In genomic region chr12:121420109-121420508, GRCh38 we compare ENCODE assay signal across 14 cellular contexts.
"Had no signal": no experiment of that assay in that cellular context is flagged by ENCODE, and none has a peak within 500 bp of the region (broad histone marks: within the 10 kb centered on the region; RNA-seq: fewer than 3 reads in every experiment).

No MANE protein-coding gene starts in this region.

- H3K9me3 ChIP-seq: esophagus squamous epithelium had no signal

- H3K27me3 Mint-ChIP-seq: activated CD8-positive, alpha-beta memory T cell treated with anti-CD3 and anti-CD28 coated beads, Interleukin-2, amount 10 ng/mL, durations not matched to agents 7 days and 5 days; T-cell had no signal

- H3K4me3 Mint-ChIP-seq: activated CD8-positive, alpha-beta memory T cell treated with anti-CD3 and anti-CD28 coated beads, Interleukin-2, amount 10 ng/mL, durations not matched to agents 7 days and 5 days; activated T-helper 1 cell treated with anti-CD3 and anti-CD28 coated beads, Interleukin-12 subunit alpha, Interleukin-12 subunit beta, Interleukin-2, Interleukin-4 antibody, amounts not matched to agents 30 ng/mL and 10 ng/mL and 1 ng/mL, durations not matched to agents 14 hours and 24 hours and 36 hours; T-cell had no signal

- H3K9me3 Mint-ChIP-seq: activated T-helper 1 cell treated with anti-CD3 and anti-CD28 coated beads, Interleukin-12 subunit alpha, Interleukin-12 subunit beta, Interleukin-2, Interleukin-4 antibody, amounts not matched to agents 30 ng/mL and 10 ng/mL and 1 ng/mL, durations not matched to agents 14 hours and 24 hours and 36 hours; T-cell had no signal

- DNase-seq: activated CD4-positive, alpha-beta T cell treated with anti-CD3 and anti-CD28 coated beads, Interleukin-2, amount 50 U/mL, for 1 hour; activated CD8-positive, alpha-beta memory T cell treated with anti-CD3 and anti-CD28 coated beads, Interleukin-2, amount 10 ng/mL, durations not matched to agents 7 days and 5 days; activated naive CD4-positive, alpha-beta T cell treated with anti-CD3 and anti-CD28 coated beads, Interleukin-2, amount 50 U/mL, for 16 hours; effector CD8-positive, alpha-beta T cell; esophagus squamous epithelium; hypothalamus; mesendoderm; spleen; T-cell; T1000 had no signal

- H3K27ac ChIP-seq: esophagus squamous epithelium, SK-N-MC, spleen had no signal

- H3K27ac Mint-ChIP-seq: activated CD8-positive, alpha-beta memory T cell treated with anti-CD3 and anti-CD28 coated beads, Interleukin-2, amount 10 ng/mL, durations not matched to agents 7 days and 5 days; activated T-helper 1 cell treated with anti-CD3 and anti-CD28 coated beads, Interleukin-12 subunit alpha, Interleukin-12 subunit beta, Interleukin-2, Interleukin-4 antibody, amounts not matched to agents 30 ng/mL and 10 ng/mL and 1 ng/mL, durations not matched to agents 14 hours and 24 hours and 36 hours had no signal

- H3K4me3 ChIP-seq: esophagus squamous epithelium, SK-N-MC, spleen had no signal

- H3K27me3 ChIP-seq: esophagus squamous epithelium, spleen had no signal

- ATAC-seq: activated CD4-positive, CD25-positive, alpha-beta regulatory T cell treated with anti-CD3 and anti-CD28 coated beads, Interleukin-2, amount 50 U/mL, for 24 hours; activated CD8-positive, alpha-beta memory T cell treated with anti-CD3 and anti-CD28 coated beads, Interleukin-2, amount 10 ng/mL, durations not matched to agents 7 days and 5 days; sciatic nerve; T-cell had no signal

- H3K4me1 ChIP-seq: esophagus squamous epithelium had no signal
